In the genomic region with DNA sequence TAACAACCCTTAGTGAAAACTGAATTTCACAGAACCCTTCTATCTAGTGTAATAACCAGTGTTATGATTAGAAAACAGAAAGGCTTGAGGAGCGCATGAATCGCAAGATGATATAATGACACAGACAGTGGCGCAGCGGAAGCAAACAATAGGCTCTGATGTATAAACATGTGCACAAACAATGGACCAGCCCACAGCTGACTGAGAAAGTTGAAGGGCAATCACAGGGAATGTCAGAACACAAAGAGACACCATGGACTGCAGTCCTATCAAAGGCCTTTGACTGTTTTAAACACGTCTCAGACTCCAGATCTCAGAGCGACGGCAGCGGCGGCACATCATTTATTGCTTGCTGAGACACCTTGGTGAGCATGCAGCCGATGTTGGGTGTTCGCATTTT, we compare ENCODE assay signal across 16 cellular contexts.
A peak's percentile ranks its signal among the peaks of the same experiment; 100 is the strongest.
DNase-seq lines count a peak whose midpoint lies in the region; ATAC-seq and TF ChIP-seq lines count a peak whose summit lies in the region.
"Had no signal": no experiment of that assay in that cellular context is flagged by ENCODE, and none has a peak within 500 bp of the region (broad histone marks: within the 10 kb centered on the region; RNA-seq: fewer than 3 reads in every experiment).

No MANE protein-coding gene starts in this region.

- intact Hi-C loops in head of caudate nucleus (cut with DNase I): no loop called here

- DNase-seq in NCI-H748 (lab: John Stamatoyannopoulos, UW; ENCODE audit: unreplicated experiment) (peak; percentile 31), NCI-H748 treated with DMSO at 0.1 percent for 48 hours (lab: John Stamatoyannopoulos, UW) (no peak), head of caudate nucleus (peak in 34 of 42 donors; percentile 15 to 84 (median 56)), occipital lobe (lab: John Stamatoyannopoulos, UW) (peak; percentile 14), foreskin keratinocyte (no peak), cortex of kidney (lab: John Stamatoyannopoulos, UW) (no peak), NK-92 (lab: John Stamatoyannopoulos, UW; ENCODE audit: unreplicated experiment) (no peak)
- no peak for DNase-seq in activated naive CD8-positive, alpha-beta T cell treated with anti-CD3 and anti-CD28 coated beads for 36 hours
- DNase-seq: CD8-positive, alpha-beta T cell; DMS79 treated with DMSO at 0.1 percent for 48 hours; NCI-H187 treated with DMSO at 0.1 percent for 48 hours; NCI-H2171 treated with DMSO at 0.1 percent for 48 hours; NCI-H510A had no signal

- H3K27me3 Mint-ChIP-seq in activated naive CD8-positive, alpha-beta T cell treated with anti-CD3 and anti-CD28 coated beads for 36 hours: peaks cover 3% of the 10 kb centered on the region

- H3K36me3 Mint-ChIP-seq in activated naive CD8-positive, alpha-beta T cell treated with anti-CD3 and anti-CD28 coated beads for 36 hours: peaks cover 2% of the 10 kb centered on the region
- H3K36me3 Mint-ChIP-seq: CD8-positive, alpha-beta T cell had no signal

- H3K9me3 Mint-ChIP-seq in activated naive CD8-positive, alpha-beta T cell treated with anti-CD3 and anti-CD28 coated beads for 36 hours: peaks cover 1% of the 10 kb centered on the region
- H3K9me3 Mint-ChIP-seq: CD8-positive, alpha-beta T cell had no signal

- ATAC-seq in foreskin keratinocyte: no peak
- ATAC-seq: CD8-positive, alpha-beta T cell; K562 had no signal

- no peaks in the 10 kb centered on the region for H3K4me1 Mint-ChIP-seq in activated naive CD8-positive, alpha-beta T cell treated with anti-CD3 and anti-CD28 coated beads for 36 hours

- no peak overlapping the region for H3K27ac Mint-ChIP-seq in activated naive CD8-positive, alpha-beta T cell treated with anti-CD3 and anti-CD28 coated beads for 36 hours
- H3K27ac Mint-ChIP-seq: CD8-positive, alpha-beta T cell had no signal

- H3K27ac ChIP-seq in foreskin keratinocyte: no peak overlapping the region
- H3K27ac ChIP-seq: 22Rv1, BLaER1 had no signal

- no peak for TF ChIP-seq CTCF in foreskin keratinocyte (conservative IDR thresholded peaks at IDR 0.05)

- H3K27me3 ChIP-seq in foreskin keratinocyte: no peaks in the 10 kb centered on the region
- H3K27me3 ChIP-seq: BLaER1 had no signal

- H3K4me1 ChIP-seq in foreskin keratinocyte: no peaks in the 10 kb centered on the region

- no peak overlapping the region for H3K4me3 Mint-ChIP-seq in activated naive CD8-positive, alpha-beta T cell treated with anti-CD3 and anti-CD28 coated beads for 36 hours
- H3K4me3 Mint-ChIP-seq: CD8-positive, alpha-beta T cell had no signal

Comparison
In these comparisons a context has a peak if more than half of its experiments do, and no peak if none do; other contexts are left out.
1. DNase-seq: peak in NCI-H748 (single experiment), head of caudate nucleus (34 of 42) and occipital lobe (single experiment); none in NCI-H748 treated with DMSO at 0.1 percent for 48 hours (single experiment), foreskin keratinocyte (0 of 2), cortex of kidney (single experiment), NK-92 (single experiment) and activated naive CD8-positive, alpha-beta T cell treated with anti-CD3 and anti-CD28 coated beads for 36 hours (single experiment).